1 cellular context compared by ENCODE assay signal in genomic region chr10:28532509-28533314, GRCh38.
TF ChIP-seq lines count a peak whose summit lies in the region.

TSS of gene WAC (plus strand) at chr10:28533118. CDS start at chr10:28533580, 462 bp downstream.

TF ChIP-seq in K562, 482 proteins besides CTCF, POLR2A, EP300 and RAD21 (continued from another document and continues in another):
- TF ChIP-seq PCBP1 (IDR thresholded peaks at IDR 0.05; ENCODE audit: low read depth, low read length, poor library complexity, severe bottlenecking) = peak; percentile 88
- no peak for TF ChIP-seq CBX2 (IDR thresholded peaks at IDR 0.05; ENCODE audit: insufficient read depth, low read length, poor library complexity, severe bottlenecking)
- no peak for TF ChIP-seq ZNF717 (CRISPR knock-in tag; IDR thresholded peaks at IDR 0.05)
- no peak for TF ChIP-seq NEUROD1 (IDR thresholded peaks at IDR 0.05; ENCODE audit: borderline replicate concordance, low read depth, low read length, partially characterized antibody)
- TF ChIP-seq ZBTB17 (CRISPR knock-in tag; IDR thresholded peaks at IDR 0.05) = no peak
- no peak for TF ChIP-seq KDM2B (CRISPR knock-in tag; IDR thresholded peaks at IDR 0.05)
- TF ChIP-seq SLC30A9 (CRISPR knock-in tag; IDR thresholded peaks at IDR 0.05) = no peak
- peak; percentile 79; the same call in 1 of the 2 replicates for TF ChIP-seq KAT7 (CRISPR knock-in tag; IDR thresholded peaks at IDR 0.05; ENCODE audit: borderline replicate concordance)
- no peak for TF ChIP-seq HDAC6 (IDR thresholded peaks at IDR 0.05; ENCODE audit: low read depth, low read length)
- peak; percentile 76 for TF ChIP-seq GTF2E2 (tag; IDR thresholded peaks at IDR 0.05)
- no peak for TF ChIP-seq BDP1 (IDR thresholded peaks at IDR 0.05; ENCODE audit: insufficient read depth, insufficient read length)
- TF ChIP-seq TBP (optimal IDR thresholded peaks at IDR 0.05; ENCODE audit: low read depth, low read length) = peak; percentile 91
- peak in 1 of 2 experiments; percentile 56; a peak in 2 of 4 replicates for TF ChIP-seq SIN3A (IDR thresholded peaks at IDR 0.05; ENCODE audit: borderline replicate concordance in 2 of 2, control insufficient read depth in 1 of 2, low read depth in 2 of 2, low read length in 2 of 2)
- peak; percentile 80 for TF ChIP-seq PML (IDR thresholded peaks at IDR 0.05; ENCODE audit: low read length)
- no peak; the same call in 1 of the 2 replicates for TF ChIP-seq GTF2F1 (IDR thresholded peaks at IDR 0.05; ENCODE audit: low read depth, low read length)
- TF ChIP-seq POLR2G (IDR thresholded peaks at IDR 0.05; ENCODE audit: low read depth, low read length) = peak; percentile 99
- peak in 1 of 2 experiments; percentile 61; a peak in 2 of 4 replicates for TF ChIP-seq NONO (IDR thresholded peaks at IDR 0.05; ENCODE audit: low read depth in 2 of 2, low read length in 1 of 2)
- no peak for TF ChIP-seq MCM3 (IDR thresholded peaks at IDR 0.05)
- peak; percentile 15; the same call in 1 of the 2 replicates for TF ChIP-seq NFIC (IDR thresholded peaks at IDR 0.05)
- no peak for TF ChIP-seq HSF4 (CRISPR knock-in tag; IDR thresholded peaks at IDR 0.05; ENCODE audit: borderline replicate concordance)
- no peak for TF ChIP-seq ZNF146 (CRISPR knock-in tag; IDR thresholded peaks at IDR 0.05; ENCODE audit: unreplicated experiment)
- TF ChIP-seq SMARCA4 (IDR thresholded peaks at IDR 0.05) = no peak
- no peak for TF ChIP-seq ZNF584 (CRISPR knock-in tag; IDR thresholded peaks at IDR 0.05; ENCODE audit: low read depth)
- no peak for TF ChIP-seq ZC3H4 (CRISPR knock-in tag; IDR thresholded peaks at IDR 0.05; ENCODE audit: borderline replicate concordance)
- TF ChIP-seq NBN (IDR thresholded peaks at IDR 0.05; ENCODE audit: low read depth) = peak; percentile 90
- no peak for TF ChIP-seq SP1 (CRISPR knock-in tag; IDR thresholded peaks at IDR 0.05)
- TF ChIP-seq MLX (CRISPR knock-in tag; conservative IDR thresholded peaks at IDR 0.05) = no peak
- TF ChIP-seq U2AF2 (optimal IDR thresholded peaks at IDR 0.05; ENCODE audit: low read depth, low read length) = no peak
- TF ChIP-seq, protein P1, sequence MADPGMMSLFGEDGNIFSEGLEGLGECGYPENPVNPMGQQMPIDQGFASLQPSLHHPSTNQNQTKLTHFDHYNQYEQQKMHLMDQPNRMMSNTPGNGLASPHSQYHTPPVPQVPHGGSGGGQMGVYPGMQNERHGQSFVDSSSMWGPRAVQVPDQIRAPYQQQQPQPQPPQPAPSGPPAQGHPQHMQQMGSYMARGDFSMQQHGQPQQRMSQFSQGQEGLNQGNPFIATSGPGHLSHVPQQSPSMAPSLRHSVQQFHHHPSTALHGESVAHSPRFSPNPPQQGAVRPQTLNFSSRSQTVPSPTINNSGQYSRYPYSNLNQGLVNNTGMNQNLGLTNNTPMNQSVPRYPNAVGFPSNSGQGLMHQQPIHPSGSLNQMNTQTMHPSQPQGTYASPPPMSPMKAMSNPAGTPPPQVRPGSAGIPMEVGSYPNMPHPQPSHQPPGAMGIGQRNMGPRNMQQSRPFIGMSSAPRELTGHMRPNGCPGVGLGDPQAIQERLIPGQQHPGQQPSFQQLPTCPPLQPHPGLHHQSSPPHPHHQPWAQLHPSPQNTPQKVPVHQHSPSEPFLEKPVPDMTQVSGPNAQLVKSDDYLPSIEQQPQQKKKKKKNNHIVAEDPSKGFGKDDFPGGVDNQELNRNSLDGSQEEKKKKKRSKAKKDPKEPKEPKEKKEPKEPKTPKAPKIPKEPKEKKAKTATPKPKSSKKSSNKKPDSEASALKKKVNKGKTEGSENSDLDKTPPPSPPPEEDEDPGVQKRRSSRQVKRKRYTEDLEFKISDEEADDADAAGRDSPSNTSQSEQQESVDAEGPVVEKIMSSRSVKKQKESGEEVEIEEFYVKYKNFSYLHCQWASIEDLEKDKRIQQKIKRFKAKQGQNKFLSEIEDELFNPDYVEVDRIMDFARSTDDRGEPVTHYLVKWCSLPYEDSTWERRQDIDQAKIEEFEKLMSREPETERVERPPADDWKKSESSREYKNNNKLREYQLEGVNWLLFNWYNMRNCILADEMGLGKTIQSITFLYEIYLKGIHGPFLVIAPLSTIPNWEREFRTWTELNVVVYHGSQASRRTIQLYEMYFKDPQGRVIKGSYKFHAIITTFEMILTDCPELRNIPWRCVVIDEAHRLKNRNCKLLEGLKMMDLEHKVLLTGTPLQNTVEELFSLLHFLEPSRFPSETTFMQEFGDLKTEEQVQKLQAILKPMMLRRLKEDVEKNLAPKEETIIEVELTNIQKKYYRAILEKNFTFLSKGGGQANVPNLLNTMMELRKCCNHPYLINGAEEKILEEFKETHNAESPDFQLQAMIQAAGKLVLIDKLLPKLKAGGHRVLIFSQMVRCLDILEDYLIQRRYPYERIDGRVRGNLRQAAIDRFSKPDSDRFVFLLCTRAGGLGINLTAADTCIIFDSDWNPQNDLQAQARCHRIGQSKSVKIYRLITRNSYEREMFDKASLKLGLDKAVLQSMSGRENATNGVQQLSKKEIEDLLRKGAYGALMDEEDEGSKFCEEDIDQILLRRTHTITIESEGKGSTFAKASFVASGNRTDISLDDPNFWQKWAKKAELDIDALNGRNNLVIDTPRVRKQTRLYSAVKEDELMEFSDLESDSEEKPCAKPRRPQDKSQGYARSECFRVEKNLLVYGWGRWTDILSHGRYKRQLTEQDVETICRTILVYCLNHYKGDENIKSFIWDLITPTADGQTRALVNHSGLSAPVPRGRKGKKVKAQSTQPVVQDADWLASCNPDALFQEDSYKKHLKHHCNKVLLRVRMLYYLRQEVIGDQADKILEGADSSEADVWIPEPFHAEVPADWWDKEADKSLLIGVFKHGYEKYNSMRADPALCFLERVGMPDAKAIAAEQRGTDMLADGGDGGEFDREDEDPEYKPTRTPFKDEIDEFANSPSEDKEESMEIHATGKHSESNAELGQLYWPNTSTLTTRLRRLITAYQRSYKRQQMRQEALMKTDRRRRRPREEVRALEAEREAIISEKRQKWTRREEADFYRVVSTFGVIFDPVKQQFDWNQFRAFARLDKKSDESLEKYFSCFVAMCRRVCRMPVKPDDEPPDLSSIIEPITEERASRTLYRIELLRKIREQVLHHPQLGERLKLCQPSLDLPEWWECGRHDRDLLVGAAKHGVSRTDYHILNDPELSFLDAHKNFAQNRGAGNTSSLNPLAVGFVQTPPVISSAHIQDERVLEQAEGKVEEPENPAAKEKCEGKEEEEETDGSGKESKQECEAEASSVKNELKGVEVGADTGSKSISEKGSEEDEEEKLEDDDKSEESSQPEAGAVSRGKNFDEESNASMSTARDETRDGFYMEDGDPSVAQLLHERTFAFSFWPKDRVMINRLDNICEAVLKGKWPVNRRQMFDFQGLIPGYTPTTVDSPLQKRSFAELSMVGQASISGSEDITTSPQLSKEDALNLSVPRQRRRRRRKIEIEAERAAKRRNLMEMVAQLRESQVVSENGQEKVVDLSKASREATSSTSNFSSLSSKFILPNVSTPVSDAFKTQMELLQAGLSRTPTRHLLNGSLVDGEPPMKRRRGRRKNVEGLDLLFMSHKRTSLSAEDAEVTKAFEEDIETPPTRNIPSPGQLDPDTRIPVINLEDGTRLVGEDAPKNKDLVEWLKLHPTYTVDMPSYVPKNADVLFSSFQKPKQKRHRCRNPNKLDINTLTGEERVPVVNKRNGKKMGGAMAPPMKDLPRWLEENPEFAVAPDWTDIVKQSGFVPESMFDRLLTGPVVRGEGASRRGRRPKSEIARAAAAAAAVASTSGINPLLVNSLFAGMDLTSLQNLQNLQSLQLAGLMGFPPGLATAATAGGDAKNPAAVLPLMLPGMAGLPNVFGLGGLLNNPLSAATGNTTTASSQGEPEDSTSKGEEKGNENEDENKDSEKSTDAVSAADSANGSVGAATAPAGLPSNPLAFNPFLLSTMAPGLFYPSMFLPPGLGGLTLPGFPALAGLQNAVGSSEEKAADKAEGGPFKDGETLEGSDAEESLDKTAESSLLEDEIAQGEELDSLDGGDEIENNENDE (IDR thresholded peaks at IDR 0.05; ENCODE audit: low read depth, low read length) = no peak
- TF ChIP-seq LARP7 (IDR thresholded peaks at IDR 0.05) = no peak
- no peak for TF ChIP-seq NFE2L1 (tag; IDR thresholded peaks at IDR 0.05; ENCODE audit: borderline replicate concordance, low read depth)
- no peak for TF ChIP-seq ZNF507 (tag; conservative IDR thresholded peaks at IDR 0.05)
- TF ChIP-seq XRCC4 (IDR thresholded peaks at IDR 0.05; ENCODE audit: extremely low read depth, insufficient read depth, insufficient read length) = no peak
- no peak for TF ChIP-seq RBM14 (IDR thresholded peaks at IDR 0.05; ENCODE audit: borderline replicate concordance, insufficient read depth, low read depth, low read length)
- no peak for TF ChIP-seq CSDE1 (IDR thresholded peaks at IDR 0.05)
- no peak for TF ChIP-seq MCM2 (IDR thresholded peaks at IDR 0.05; ENCODE audit: low read depth)
- TF ChIP-seq PHF8 (IDR thresholded peaks at IDR 0.05; ENCODE audit: borderline replicate concordance, low read length) = peak; percentile 97
- TF ChIP-seq, protein P2, sequence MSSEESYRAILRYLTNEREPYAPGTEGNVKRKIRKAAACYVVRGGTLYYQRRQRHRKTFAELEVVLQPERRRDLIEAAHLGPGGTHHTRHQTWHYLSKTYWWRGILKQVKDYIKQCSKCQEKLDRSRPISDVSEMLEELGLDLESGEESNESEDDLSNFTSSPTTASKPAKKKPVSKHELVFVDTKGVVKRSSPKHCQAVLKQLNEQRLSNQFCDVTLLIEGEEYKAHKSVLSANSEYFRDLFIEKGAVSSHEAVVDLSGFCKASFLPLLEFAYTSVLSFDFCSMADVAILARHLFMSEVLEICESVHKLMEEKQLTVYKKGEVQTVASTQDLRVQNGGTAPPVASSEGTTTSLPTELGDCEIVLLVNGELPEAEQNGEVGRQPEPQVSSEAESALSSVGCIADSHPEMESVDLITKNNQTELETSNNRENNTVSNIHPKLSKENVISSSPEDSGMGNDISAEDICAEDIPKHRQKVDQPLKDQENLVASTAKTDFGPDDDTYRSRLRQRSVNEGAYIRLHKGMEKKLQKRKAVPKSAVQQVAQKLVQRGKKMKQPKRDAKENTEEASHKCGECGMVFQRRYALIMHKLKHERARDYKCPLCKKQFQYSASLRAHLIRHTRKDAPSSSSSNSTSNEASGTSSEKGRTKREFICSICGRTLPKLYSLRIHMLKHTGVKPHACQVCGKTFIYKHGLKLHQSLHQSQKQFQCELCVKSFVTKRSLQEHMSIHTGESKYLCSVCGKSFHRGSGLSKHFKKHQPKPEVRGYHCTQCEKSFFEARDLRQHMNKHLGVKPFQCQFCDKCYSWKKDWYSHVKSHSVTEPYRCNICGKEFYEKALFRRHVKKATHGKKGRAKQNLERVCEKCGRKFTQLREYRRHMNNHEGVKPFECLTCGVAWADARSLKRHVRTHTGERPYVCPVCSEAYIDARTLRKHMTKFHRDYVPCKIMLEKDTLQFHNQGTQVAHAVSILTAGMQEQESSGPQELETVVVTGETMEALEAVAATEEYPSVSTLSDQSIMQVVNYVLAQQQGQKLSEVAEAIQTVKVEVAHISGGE (CRISPR knock-in tag; IDR thresholded peaks at IDR 0.05) = peak in 2 of 3 experiments; percentile 28 to 91; a peak in 3 of 6 replicates
- TF ChIP-seq ETV1 (tag; conservative IDR thresholded peaks at IDR 0.05; ENCODE audit: low read depth) = peak; percentile 95
- no peak for TF ChIP-seq ZFP30 (CRISPR knock-in tag; IDR thresholded peaks at IDR 0.05; ENCODE audit: borderline replicate concordance)
- TF ChIP-seq GTF3C2 (IDR thresholded peaks at IDR 0.05; ENCODE audit: borderline replicate concordance, extremely low read depth, insufficient read length) = no peak
- TF ChIP-seq ZNF239 (CRISPR knock-in tag; IDR thresholded peaks at IDR 0.05) = no peak
- TF ChIP-seq TBL1XR1 (IDR thresholded peaks at IDR 0.05; ENCODE audit: low read length in 2 of 2) = peak in 1 of 2 experiments; percentile 7; a peak in 1 of 4 replicates
- TF ChIP-seq ZFP36 (IDR thresholded peaks at IDR 0.05; ENCODE audit: low read depth, low read length, partially characterized antibody) = no peak
- no peak for TF ChIP-seq ZNF57 (CRISPR knock-in tag; IDR thresholded peaks at IDR 0.05)
- TF ChIP-seq RBM17 (IDR thresholded peaks at IDR 0.05; ENCODE audit: borderline replicate concordance, low read depth, low read length) = no peak
- no peak for TF ChIP-seq FOS (IDR thresholded peaks at IDR 0.05; ENCODE audit: extremely low read depth, insufficient read length)
- no peak for TF ChIP-seq NFYB (IDR thresholded peaks at IDR 0.05; ENCODE audit: extremely low read depth, insufficient read length)
- TF ChIP-seq DEAF1 (CRISPR knock-in tag; IDR thresholded peaks at IDR 0.05) = peak; percentile 100
- TF ChIP-seq RBM39 (optimal IDR thresholded peaks at IDR 0.05; ENCODE audit: low read depth, low read length) = no peak
- no peak; a peak in 1 of 4 replicates for TF ChIP-seq RCOR1 (IDR thresholded peaks at IDR 0.05; ENCODE audit: borderline replicate concordance in 1 of 2, low read depth in 2 of 2, low read length in 2 of 2)
